1 cellular context compared by ENCODE assay signal in genomic region chr17:45449708-45450329, GRCh38.
TF ChIP-seq lines count a peak whose summit lies in the region.

No MANE protein-coding gene starts in this region.

TF ChIP-seq in HepG2, 621 proteins besides CTCF, POLR2A, EP300 and RAD21:
- peak; percentile 34 for TF ChIP-seq MNT (IDR thresholded peaks at IDR 0.05)
